3 cellular contexts compared by ENCODE assay signal in the genomic region with DNA sequence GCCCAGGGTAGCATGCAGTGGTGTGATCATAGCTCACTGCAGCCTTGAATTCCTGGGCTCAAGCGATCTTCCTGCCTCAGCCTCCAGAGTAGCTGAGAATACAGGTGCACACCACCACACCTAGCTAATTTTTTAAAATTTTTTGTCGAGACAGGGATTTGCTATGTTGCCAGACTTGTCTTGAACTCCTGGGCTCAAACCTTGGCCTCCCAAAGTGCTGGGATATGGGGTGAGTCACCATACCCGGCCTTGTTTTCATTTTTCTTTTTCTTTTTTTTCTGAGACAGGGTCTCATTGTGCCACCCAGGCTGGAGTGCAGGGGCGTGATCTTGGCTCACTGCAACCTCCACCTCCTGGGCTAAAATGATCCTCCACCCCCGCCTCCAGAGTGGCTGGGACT. TPM values are rescaled to one million over a fixed set of nuclear protein-coding genes. Genes with fewer than 3 reads are reported as not detected.
"Had no signal": no experiment of that assay in that cellular context is flagged by ENCODE, and none has a peak within 500 bp of the region (broad histone marks: within the 10 kb centered on the region; RNA-seq: fewer than 3 reads in every experiment).

No MANE protein-coding gene starts in this region.

- DNase-seq: GDM1, GF-D8 had no signal

- ATAC-seq: GM12878 had no signal

- H3K4me3 ChIP-seq: GM12878 had no signal

RNA-seq across cellular contexts. Expression of a gene that starts 52.8 kb away (rescaled TPM):
- total RNA-seq: GM12878 had no signal
